In genomic region chr7:28996836-28997235, GRCh38 we compare ENCODE assay signal across 19 cellular contexts. TPM values are rescaled to one million over a fixed set of nuclear protein-coding genes. Genes with fewer than 3 reads are reported as not detected.
"Had no signal": no experiment of that assay in that cellular context is flagged by ENCODE, and none has a peak within 500 bp of the region (broad histone marks: within the 10 kb centered on the region; RNA-seq: fewer than 3 reads in every experiment).

No MANE protein-coding gene starts in this region.

- DNase-seq: activated CD4-positive, alpha-beta memory T cell treated with anti-CD3 and anti-CD28 coated beads, Interleukin-2, amount 10 ng/mL, durations not matched to agents 7 days and 5 days; activated CD4-positive, alpha-beta T cell treated with anti-CD3 and anti-CD28 coated beads for 36 hours; activated CD8-positive, alpha-beta memory T cell treated with anti-CD3 and anti-CD28 coated beads, Interleukin-2, amount 50 U/mL, for 4 hours; activated gamma-delta T cell treated with Interleukin-2 at 50 U/mL for 16 hours; activated naive CD8-positive, alpha-beta T cell treated with anti-CD3 and anti-CD28 coated beads for 36 hours; activated T-cell treated with anti-CD3 and anti-CD28 coated beads, Interleukin-2, amount 50 U/mL, for 72 hours; aorta; caudate nucleus; colonic mucosa; mammary epithelial cell; natural killer cell; psoas muscle; stimulated activated CD4-positive, alpha-beta T cell treated with anti-CD3 and anti-CD28 coated beads, Interleukin-4, amount 100 ng/mL, for 1 hour; stimulated activated CD8-positive, alpha-beta memory T cell treated with anti-CD3 and anti-CD28 coated beads, Interleukin-4, amount 100 ng/mL, for 48 hours; stimulated activated naive CD8-positive, alpha-beta T cell treated with anti-CD3 and anti-CD28 coated beads, Interleukin-15, Interleukin-2, amounts not matched to agents 100 U/mL and 50 U/mL, for 24 hours; T-cell; T1000 had no signal

- H3K27ac ChIP-seq: colonic mucosa, gastroesophageal sphincter, psoas muscle, VCaP had no signal

- H3K36me3 ChIP-seq: colonic mucosa, gastroesophageal sphincter had no signal

- H3K4me3 ChIP-seq: colonic mucosa, gastroesophageal sphincter, psoas muscle had no signal

- H3K9me3 ChIP-seq: colonic mucosa, gastroesophageal sphincter, psoas muscle had no signal

- H3K4me1 ChIP-seq: colonic mucosa, psoas muscle had no signal

- H3K27me3 ChIP-seq: colonic mucosa had no signal

- ATAC-seq: activated CD4-positive, alpha-beta T cell treated with anti-CD3 and anti-CD28 coated beads for 36 hours; activated T-cell treated with anti-CD3 and anti-CD28 coated beads, Interleukin-2, amount 50 U/mL, for 72 hours; gastroesophageal sphincter; natural killer cell; psoas muscle; stimulated activated naive CD8-positive, alpha-beta T cell treated with anti-CD3 and anti-CD28 coated beads, Interleukin-15, Interleukin-2, amounts not matched to agents 100 U/mL and 50 U/mL, for 24 hours; T-cell had no signal

RNA-seq across cellular contexts. Expression of gene TRIL, which starts 38.7 kb away (rescaled TPM):
- total RNA-seq: activated CD4-positive, alpha-beta T cell treated with anti-CD3 and anti-CD28 coated beads for 36 hours; activated naive CD8-positive, alpha-beta T cell treated with anti-CD3 and anti-CD28 coated beads for 36 hours; activated T-cell treated with anti-CD3 and anti-CD28 coated beads, Interleukin-2, amount 50 U/mL, for 72 hours; T-cell had no signal
